In the genomic region with DNA sequence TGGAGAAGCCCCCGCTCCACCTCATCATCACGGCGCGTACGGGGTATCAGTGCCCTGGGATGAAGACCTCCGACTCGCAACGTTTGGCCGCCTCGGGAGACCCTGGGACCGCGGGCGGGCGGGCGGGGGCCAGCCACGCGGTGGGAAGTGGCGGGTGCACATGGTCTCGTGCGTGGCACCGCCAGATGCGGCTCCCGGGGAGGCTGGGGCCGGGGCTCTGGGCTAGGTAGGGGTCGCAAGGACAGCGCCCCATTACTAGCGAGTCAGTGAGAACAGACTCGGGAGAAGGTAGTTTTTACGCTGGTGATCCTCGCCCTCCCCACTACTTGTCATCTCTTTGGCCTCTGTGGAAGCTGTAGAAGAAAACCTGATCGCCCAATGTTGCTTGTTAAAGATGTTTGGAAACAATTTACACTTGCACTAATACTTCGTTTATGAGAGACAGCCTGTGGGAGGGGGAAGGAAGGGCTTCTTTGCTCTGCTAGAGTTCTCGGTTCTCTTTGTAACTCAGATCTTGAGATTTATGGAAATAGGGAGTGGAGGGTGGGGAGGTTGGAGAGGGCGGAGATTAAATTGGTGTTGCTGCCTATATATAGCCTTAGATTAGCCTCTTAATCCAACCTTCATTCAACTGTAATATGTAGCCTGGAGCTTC, we compare ENCODE assay signal across 8 cellular contexts. TPM values are rescaled to one million over a fixed set of nuclear protein-coding genes. Genes with fewer than 3 reads are reported as not detected.
DNase-seq lines count a peak whose midpoint lies in the region.

No MANE protein-coding gene starts in this region.

- no peak overlapping the region for H3K27ac ChIP-seq in iPS DF 6.9 (ENCODE audit: low read length)
- H3K27ac ChIP-seq in skeletal muscle tissue (ENCODE audit: low read depth, low read length), result peak overlapping the region; percentile 94

- H3K4me1 ChIP-seq in adipocyte (ENCODE audit: control insufficient read depth, insufficient read depth, low read length) (peaks cover 23% of the 10 kb centered on the region), iPS DF 6.9 (ENCODE audit: control insufficient read depth, insufficient read depth, low read length) (no peaks in the 10 kb centered on the region), skeletal muscle tissue (ENCODE audit: control insufficient read depth in 3 of 3, insufficient read depth in 3 of 3, low read length in 3 of 3) (peaks cover 31 to 60% (median 36%) of the 10 kb centered on the region in 3 donors)

- WGBS in iPS DF 6.9 (ENCODE audit: insufficient coverage, insufficient read length), result no CpG with 5 or more reads among the region's 34 CpGs

- no peaks in the 10 kb centered on the region for H3K27me3 ChIP-seq in adipocyte (replicated peaks; ENCODE audit: control insufficient read depth, insufficient read depth, low read length)
- peaks cover 2% of the 10 kb centered on the region; the same call in 1 of the 2 replicates for H3K27me3 ChIP-seq in iPS DF 6.9 (ENCODE audit: control insufficient read depth, insufficient read depth, low read length)
- no peaks in the 10 kb centered on the region for H3K27me3 ChIP-seq in skeletal muscle tissue (ENCODE audit: control insufficient read depth in 3 of 3, insufficient read depth in 3 of 3, low read length in 3 of 3)

- no peaks in the 10 kb centered on the region for H3K36me3 ChIP-seq in adipocyte (ENCODE audit: control insufficient read depth, insufficient read depth, low read length, severe bottlenecking)
- no peaks in the 10 kb centered on the region for H3K36me3 ChIP-seq in iPS DF 6.9 (ENCODE audit: control insufficient read depth, insufficient read depth, low read length)
- no peaks in the 10 kb centered on the region for H3K36me3 ChIP-seq in skeletal muscle tissue (ENCODE audit: control insufficient read depth in 3 of 3, insufficient read depth in 3 of 3, low read length in 3 of 3)

- peak; percentile 19 for DNase-seq in stimulated activated CD8-positive, alpha-beta memory T cell treated with anti-CD3 and anti-CD28 coated beads, Interleukin-15, amount 100 ng/mL, for 24 hours (ENCODE audit: low read depth)
- no peak for DNase-seq in stimulated activated CD8-positive, alpha-beta memory T cell treated with anti-CD3 and anti-CD28 coated beads, Interleukin-4, amount 100 ng/mL, for 48 hours
- DNase-seq in NCI-H146 treated with DMSO at 0.1 percent for 48 hours (lab: John Stamatoyannopoulos, UW; ENCODE audit: unreplicated experiment) (peak; percentile 19), adipocyte (ENCODE audit: low read depth) (peak; percentile 51), iPS DF 6.9 (ENCODE audit: low read depth, low spot score) (no peak), inferior parietal cortex (ENCODE audit: extremely low spot score) (no peak)
- DNase-seq in central memory CD4-positive, alpha-beta T cell, result no peak

- H3K9me3 ChIP-seq in adipocyte (ENCODE audit: control insufficient read depth, low read length) (no peaks in the 10 kb centered on the region), iPS DF 6.9 (ENCODE audit: control insufficient read depth, insufficient read depth, low read length) (no peaks in the 10 kb centered on the region), skeletal muscle tissue (ENCODE audit: control insufficient read depth in 3 of 3, low read length in 3 of 3) (no peaks in the 10 kb centered on the region)

- H3K4me3 ChIP-seq in adipocyte (ENCODE audit: low read length) (peak overlapping the region; percentile 88), iPS DF 6.9 (ENCODE audit: low read length) (peak overlapping the region; percentile 76; the same call in 1 of the 2 replicates), skeletal muscle tissue (ENCODE audit: low read length in 3 of 3) (peak overlapping the region; percentile 88 to 98 (median 94))

- H3K9ac ChIP-seq in adipocyte (ENCODE audit: low read length) (peak overlapping the region; percentile 88), skeletal muscle tissue (ENCODE audit: low read depth in 1 of 3, low read length in 3 of 3) (peak overlapping the region; percentile 90 to 95 (median 93))

RNA-seq across cellular contexts. Expression of a gene that starts 0.6 kb away (rescaled TPM):
- total RNA-seq in skeletal muscle tissue, result 155 TPM

RNA-seq across cellular contexts. Expression of a gene that starts 1.0 kb away (rescaled TPM):
- total RNA-seq in skeletal muscle tissue, result 30.3 TPM

Comparison
In these comparisons a context has a peak if more than half of its experiments do, and no peak if none do; other contexts are left out.
1. DNase-seq: peak in stimulated activated CD8-positive, alpha-beta memory T cell treated with anti-CD3 and anti-CD28 coated beads, Interleukin-15, amount 100 ng/mL, for 24 hours (single experiment), NCI-H146 treated with DMSO at 0.1 percent for 48 hours (single experiment) and adipocyte (single experiment); none in stimulated activated CD8-positive, alpha-beta memory T cell treated with anti-CD3 and anti-CD28 coated beads, Interleukin-4, amount 100 ng/mL, for 48 hours (single experiment), iPS DF 6.9 (single experiment), inferior parietal cortex (single experiment) and central memory CD4-positive, alpha-beta T cell (single experiment).
2. Peak in every context shown above with its lines, with median percentiles within 50 percentile points of each other: H3K4me3 ChIP-seq.